In genomic region chr18:69402219-69402989, GRCh38 we compare ENCODE assay signal across 13 cellular contexts. TPM values are rescaled to one million over a fixed set of nuclear protein-coding genes. Genes with fewer than 3 reads are reported as not detected.
DNase-seq lines count a peak whose midpoint lies in the region; ATAC-seq, FAIRE-seq and TF ChIP-seq lines count a peak whose summit lies in the region.
"Had no signal": no experiment of that assay in that cellular context is flagged by ENCODE, and none has a peak within 500 bp of the region (broad histone marks: within the 10 kb centered on the region; RNA-seq: fewer than 3 reads in every experiment).

No MANE protein-coding gene starts in this region.

- TF ChIP-seq CTCF in breast epithelium (IDR thresholded peaks at IDR 0.05) (no peak), MCF 10A (IDR thresholded peaks at IDR 0.05; ENCODE audit: unreplicated experiment) (no peak), H1 (IDR thresholded peaks at IDR 0.05; ENCODE audit: control extremely low read depth in 1 of 3, insufficient read depth in 1 of 3, low read depth in 1 of 3, low read length in 3 of 3) (no peak)

- no peaks in the 10 kb centered on the region for H3K4me1 ChIP-seq in breast epithelium
- H3K4me1 ChIP-seq in H1 (replicated peaks in 1 of 4; ENCODE audit: control insufficient read depth in 3 of 4, insufficient read depth in 4 of 4, low read length in 3 of 4): peaks cover 2 to 9% (median 6%) of the 10 kb centered on the region in 4 experiments; a peak in 6 of 7 replicates
- no peaks in the 10 kb centered on the region for H3K4me1 ChIP-seq in mucosa of rectum (ENCODE audit: control insufficient read depth in 2 of 2, insufficient read depth in 2 of 2, low read length in 2 of 2)
- H3K4me1 ChIP-seq in urinary bladder (ENCODE audit: insufficient read depth): no peaks in the 10 kb centered on the region

- no peak overlapping the region for H2BK20ac ChIP-seq in H1 (ENCODE audit: low read length)

- no peak overlapping the region for H3K4ac ChIP-seq in H1 (replicated peaks; ENCODE audit: insufficient read length, low read depth, low read length)

- no peaks in the 10 kb centered on the region for H3K4me1 Mint-ChIP-seq in MCF 10A (ENCODE audit: insufficient read depth, unreplicated experiment)

- H2BK15ac ChIP-seq in H1 (ENCODE audit: low read length): no peak overlapping the region

- peak overlapping the region; percentile 91 to 100 for H3K4me2 ChIP-seq in H1 (ENCODE audit: insufficient read depth in 1 of 2, low read depth in 2 of 2, low read length in 2 of 2)

- no peaks in the 10 kb centered on the region for H3K36me3 ChIP-seq in breast epithelium
- H3K36me3 ChIP-seq in H1 (ENCODE audit: control insufficient read depth in 2 of 4, insufficient read depth in 4 of 4, low read length in 3 of 4): no peaks in the 10 kb centered on the region
- no peaks in the 10 kb centered on the region for H3K36me3 ChIP-seq in mucosa of rectum (ENCODE audit: control insufficient read depth in 2 of 2, insufficient read depth in 2 of 2, low read length in 2 of 2)
- H3K36me3 ChIP-seq in urinary bladder (ENCODE audit: insufficient read depth): no peaks in the 10 kb centered on the region

- peak overlapping the region; percentile 73 for H2AFZ ChIP-seq in H1 (ENCODE audit: low read length)

- no peak overlapping the region for H3K56ac ChIP-seq in H1 (replicated peaks; ENCODE audit: insufficient read length, low read depth, low read length)

- no peak overlapping the region for H4K91ac ChIP-seq in H1 (replicated peaks; ENCODE audit: insufficient read length, low read length)

- no peak overlapping the region for H3K23ac ChIP-seq in H1 (ENCODE audit: insufficient read length)

- no peak overlapping the region for H2AK5ac ChIP-seq in H1 (ENCODE audit: low read depth, low read length)

- no peaks in the 10 kb centered on the region for H3K9me3 Mint-ChIP-seq in MCF 10A (ENCODE audit: unreplicated experiment)
- H3K9me3 Mint-ChIP-seq: activated B cell treated with CpG ODN at 0.5 μM for 24 hours; natural killer cell treated with Interleukin-12 subunit alpha and Interleukin-12 subunit beta and Interleukin-15 and Interleukin-18, amount 100 ng/mL, for 72 hours; stimulated activated naive CD8-positive, alpha-beta T cell treated with anti-CD3 and anti-CD28 coated beads, Interleukin-15, Interleukin-2, amounts not matched to agents 100 ng/mL and 50 ng/mL, for 24 hours had no signal

- no peak overlapping the region for H3K9ac ChIP-seq in H1 (replicated peaks in 1 of 4; ENCODE audit: extremely low read depth in 1 of 4, low read depth in 3 of 4, low read length in 3 of 4)
- no peak overlapping the region for H3K9ac ChIP-seq in mucosa of rectum (ENCODE audit: low read depth in 1 of 2, low read length in 2 of 2)

- FAIRE-seq in H1 (lab: Jason Lieb, UNC): no peak

- no peak overlapping the region for H2BK5ac ChIP-seq in H1 (ENCODE audit: low read depth, low read length)

- no peak for TF ChIP-seq EP300 in H1 (IDR thresholded peaks at IDR 0.05; ENCODE audit: borderline replicate concordance in 1 of 2, low read depth in 2 of 2, low read length in 2 of 2)

- POLR2A ChIA-PET in MCF 10A (lab: Yijun Ruan, JAX) (interaction anchor here (0.6 kb wide), 1 partner anchor 585 kb away, joined by 3 read pairs; no protein-coding TSS in a partner anchor), H1 (lab: Charles Lee; ENCODE audit: partially characterized antibody) (no interaction called here)

- H3K27me3 ChIP-seq in breast epithelium (peaks cover 0 to 23% of the 10 kb centered on the region in 2 donors), H1 (replicated peaks in 1 of 4; ENCODE audit: control insufficient read depth in 3 of 4, extremely low read depth in 1 of 4, insufficient read depth in 3 of 4, low read length in 3 of 4) (peaks cover 20 to 32% (median 28%) of the 10 kb centered on the region in 4 experiments), mucosa of rectum (ENCODE audit: control insufficient read depth in 2 of 2, insufficient read depth in 2 of 2, low read length in 2 of 2) (peaks cover 11 to 18% of the 10 kb centered on the region in 2 donors)

- H3K27me3 Mint-ChIP-seq in MCF 10A (ENCODE audit: insufficient read depth, unreplicated experiment): peaks cover 49% of the 10 kb centered on the region

- no peak; a peak in 1 of 4 replicates for TF ChIP-seq RAD21 in H1 (IDR thresholded peaks at IDR 0.05 in 1 of 2, conservative IDR thresholded peaks at IDR 0.05 in 1 of 2; ENCODE audit: low read depth in 2 of 2, low read length in 2 of 2)

- no peaks in the 10 kb centered on the region for H3K79me1 ChIP-seq in H1 (ENCODE audit: low read depth, low read length)

- no peak for ATAC-seq in GM18520 (IDR thresholded peaks at IDR 0.05; ENCODE audit: unreplicated experiment)

- no peak for DNase-seq in breast epithelium (ENCODE audit: low spot score in 2 of 2)
- DNase-seq in MCF 10A (ENCODE audit: unreplicated experiment): no peak
- peak in 1 of 2 experiments; percentile 58 for DNase-seq in H1 (ENCODE audit: low read depth in 1 of 2, low spot score in 2 of 2)
- no peak for DNase-seq in kidney glomerular epithelial cell (lab: John Stamatoyannopoulos, UW)
- no peak for DNase-seq in stimulated activated CD4-positive, alpha-beta T cell treated with anti-CD3 and anti-CD28 coated beads, Interleukin-2, amount 100 ng/mL, for 24 hours
- DNase-seq: activated B cell treated with CpG ODN at 0.5 μM for 24 hours, NCI-H2171 had no signal

- H2BK12ac ChIP-seq in H1 (ENCODE audit: low read depth, low read length): no peak overlapping the region

- TF ChIP-seq POLR2A in breast epithelium (IDR thresholded peaks at IDR 0.05) (no peak), H1 (IDR thresholded peaks at IDR 0.05; ENCODE audit: control extremely low read depth in 1 of 2, low read depth in 2 of 2, low read length in 2 of 2) (no peak)

- H3K4me3 Mint-ChIP-seq in MCF 10A (ENCODE audit: unreplicated experiment): no peak overlapping the region
- H3K4me3 Mint-ChIP-seq: activated B cell treated with CpG ODN at 0.5 μM for 24 hours; natural killer cell treated with Interleukin-12 subunit alpha and Interleukin-12 subunit beta and Interleukin-15 and Interleukin-18, amount 100 ng/mL, for 72 hours had no signal

- no TSS peak for BruUV-seq in MCF 10A (replicated peaks; lab: Mats Ljungman, UMichigan)

- H3K27ac Mint-ChIP-seq in MCF 10A (ENCODE audit: low read depth, unreplicated experiment): no peak overlapping the region
- H3K27ac Mint-ChIP-seq: activated B cell treated with CpG ODN at 0.5 μM for 24 hours; natural killer cell treated with Interleukin-12 subunit alpha and Interleukin-12 subunit beta and Interleukin-15 and Interleukin-18, amount 100 ng/mL, for 72 hours; stimulated activated naive CD8-positive, alpha-beta T cell treated with anti-CD3 and anti-CD28 coated beads, Interleukin-15, Interleukin-2, amounts not matched to agents 100 ng/mL and 50 ng/mL, for 24 hours had no signal

- CTCF ChIA-PET in MCF 10A (lab: Yijun Ruan, JAX): no interaction called here
- CTCF ChIA-PET in H1 (lab: Charles Lee; ENCODE audit: partially characterized antibody): interaction anchor here (1.0 to 1.9 kb wide), 4 partner anchors 9 to 474 kb away, joined by 3 to 4 read pairs (median 4); no protein-coding TSS in a partner anchor

- H3K27ac ChIP-seq in breast epithelium: no peak overlapping the region
- no peak overlapping the region for H3K27ac ChIP-seq in H1 (ENCODE audit: low read depth, low read length)
- no peak overlapping the region for H3K27ac ChIP-seq in mucosa of rectum (ENCODE audit: low read depth in 2 of 2, low read length in 2 of 2)
- no peak overlapping the region for H3K27ac ChIP-seq in urinary bladder (ENCODE audit: low read depth)
- H3K27ac ChIP-seq: C4-2B had no signal

- H4K5ac ChIP-seq in H1 (ENCODE audit: insufficient read length, low read depth, low read length): no peak overlapping the region

- H3K79me2 ChIP-seq in H1 (ENCODE audit: control insufficient read depth in 1 of 2, insufficient read depth in 2 of 2, low read length in 2 of 2): no peaks in the 10 kb centered on the region

- no peak overlapping the region; the same call in 1 of the 2 replicates for H4K8ac ChIP-seq in H1 (ENCODE audit: extremely low read depth, insufficient read depth, low read length)

- peak overlapping the region; percentile 48 to 72 (median 56) for H3K4me3 ChIP-seq in breast epithelium
- H3K4me3 ChIP-seq in H1 (ENCODE audit: extremely low read depth in 1 of 4, insufficient read depth in 2 of 4, low read depth in 3 of 4, low read length in 4 of 4): peak overlapping the region; percentile 41 to 81 (median 62); a peak in 7 of 8 replicates
- H3K4me3 ChIP-seq in mucosa of rectum (ENCODE audit: low read length in 2 of 2): peak overlapping the region; percentile 40 to 68
- peak overlapping the region; percentile 79 for H3K4me3 ChIP-seq in urinary bladder (ENCODE audit: low read depth, low read length)

- no peak overlapping the region for H3K18ac ChIP-seq in H1 (ENCODE audit: extremely low read depth, low read length)

- H3K36me3 Mint-ChIP-seq in MCF 10A (ENCODE audit: insufficient read depth, unreplicated experiment): peaks cover 6% of the 10 kb centered on the region

- H4K20me1 ChIP-seq in H1 (replicated peaks in 1 of 2; ENCODE audit: control insufficient read depth in 1 of 2, insufficient read depth in 2 of 2, low read length in 2 of 2): no peaks in the 10 kb centered on the region

- intact Hi-C loops in breast epithelium (cut with DNase I; ENCODE audit: low total_unique reads) (no loop called here), MCF 10A (cut with micrococcal nuclease) (no loop called here)

- H3K14ac ChIP-seq in H1 (ENCODE audit: insufficient read length): no peak overlapping the region

- H2BK120ac ChIP-seq in H1 (replicated peaks; ENCODE audit: low read depth, low read length): no peak overlapping the region

- H3K23me2 ChIP-seq in H1 (ENCODE audit: low read depth, low read length): peaks cover 21% of the 10 kb centered on the region

- WGBS in H1 (ENCODE audit: extremely low coverage in 1 of 2, insufficient coverage in 1 of 2, insufficient read length in 1 of 2, insufficient replicate concordance in 2 of 2, low coverage in 1 of 2, low lambda C conversion rate in 2 of 2, missing lambda C conversion rate in 1 of 2), 2 experiments: 8% methylated on average over 19 of the region's 25 CpGs; no CpG with 5 or more reads in 1 of the 2 experiments
- 12% methylated on average over 25 of the region's 25 CpGs for WGBS in urinary bladder

- H3K9me3 ChIP-seq in breast epithelium (no peaks in the 10 kb centered on the region), H1 (ENCODE audit: insufficient read depth in 2 of 2, low read depth in 1 of 2, low read length in 1 of 2) (no peaks in the 10 kb centered on the region), mucosa of rectum (ENCODE audit: control insufficient read depth in 2 of 2, low read length in 2 of 2) (no peaks in the 10 kb centered on the region)

RNA-seq across cellular contexts. Expression of gene DOK6, which starts 1.7 kb away (rescaled TPM):
- total RNA-seq in breast epithelium: 1 to 10 TPM; 1.0 to 1.4 (median 1.3) TPM
- not detected in 2 replicates for total RNA-seq in MCF 10A (2022)
- total RNA-seq in H1 (2021; fragmentation: NEBNext Ultra II Directional; extraction: Animal tissue kit (Norgen Biotek cat#: 25700)): 0.50 and 0.75 TPM in 2 replicates
- 0.09 and 0.33 TPM in 2 replicates for polyA plus RNA-seq in H1 (2011; rRNA removed)
- 0.81 TPM for polyA plus RNA-seq in H1 (2011; cell fraction: cytosol; rRNA removed)
- 0.34 TPM for polyA plus RNA-seq in H1 (2011; cell fraction: nucleus; rRNA removed)
- 0.04 to 0.68 TPM (median 0.44 TPM) in 4 replicates for polyA plus RNA-seq in H1 (2012, experiment 1 of 2)
- polyA plus RNA-seq in H1 (2012, experiment 2 of 2): not detected
- 0.20 TPM for polyA plus RNA-seq in H1 (2013, experiment 1 of 2)
- polyA plus RNA-seq in H1 (2013, experiment 2 of 2): 0.11 TPM
- 0.35 and 1.8 TPM in 2 replicates for polyA minus RNA-seq in H1 (2011; rRNA and poly(A)+ RNA removed)
- not detected for polyA minus RNA-seq in H1 (2011; cell fraction: cytosol; rRNA and poly(A)+ RNA removed)
- 0.50 TPM for polyA minus RNA-seq in H1 (2011; cell fraction: nucleus; rRNA and poly(A)+ RNA removed)
- 22.6 TPM for total RNA-seq in urinary bladder
- 9.0 TPM for polyA plus RNA-seq in urinary bladder
- total RNA-seq: activated B cell treated with CpG ODN at 0.5 μM for 24 hours; natural killer cell treated with Interleukin-12 subunit alpha and Interleukin-12 subunit beta and Interleukin-15 and Interleukin-18, amount 100 ng/mL, for 72 hours had no signal
